31 cellular contexts compared by ENCODE assay signal in genomic region chr10:131239926-131240325, GRCh38.
"Had no signal": no experiment of that assay in that cellular context is flagged by ENCODE, and none has a peak within 500 bp of the region (broad histone marks: within the 10 kb centered on the region; RNA-seq: fewer than 3 reads in every experiment).

No MANE protein-coding gene starts in this region.

- DNase-seq: activated effector memory CD4-positive, alpha-beta T cell treated with anti-CD3 and anti-CD28 coated beads, Interleukin-2, amount 50 U/mL, for 16 hours; activated effector memory CD4-positive, alpha-beta T cell treated with Interleukin-2 at 50 U/mL for 16 hours; activated gamma-delta T cell; activated gamma-delta T cell treated with Interleukin-2 at 50 U/mL for 16 hours; activated naive CD4-positive, alpha-beta T cell; activated naive CD4-positive, alpha-beta T cell treated with anti-CD3 and anti-CD28 coated beads for 36 hours; activated naive CD4-positive, alpha-beta T cell treated with anti-CD3 and anti-CD28 coated beads, Interleukin-2, amount 10 ng/mL, durations not matched to agents 7 days and 5 days; activated naive CD4-positive, alpha-beta T cell treated with anti-CD3 and anti-CD28 coated beads, Interleukin-2, amount 50 U/mL, for 16 hours; activated naive CD4-positive, alpha-beta T cell treated with Interleukin-2 at 50 U/mL for 16 hours; activated naive CD8-positive, alpha-beta T cell treated with anti-CD3 and anti-CD28 coated beads for 36 hours; activated naive CD8-positive, alpha-beta T cell treated with anti-CD3 and anti-CD28 coated beads, Interleukin-2, amount 10 ng/mL, durations not matched to agents 7 days and 5 days; activated naive CD8-positive, alpha-beta T cell treated with anti-CD3 and anti-CD28 coated beads, Interleukin-2, amount 50 U/mL, for 24 hours; activated T-cell treated with anti-CD3 and anti-CD28 coated beads, Interleukin-2, amount 50 U/mL, for 1 hour; activated T-cell treated with anti-CD3 and anti-CD28 coated beads, Interleukin-2, amount 50 U/mL, for 24 hours; activated T-cell treated with anti-CD3 and anti-CD28 coated beads, Interleukin-2, amount 50 U/mL, for 4 hours; activated T-cell treated with anti-CD3 and anti-CD28 coated beads, Interleukin-2, amount 50 U/mL, for 48 hours; activated T-cell treated with anti-CD3 and anti-CD28 coated beads, Interleukin-2, amount 50 U/mL, for 72 hours; adrenal gland; amniotic stem cell; amygdala; anterior cingulate cortex; body of pancreas; brain microvascular endothelial cell; caudate nucleus; central memory CD4-positive, alpha-beta T cell; cerebellar nuclear complex had no signal

- H3K9me3 ChIP-seq: adrenal gland, ascending aorta, body of pancreas, breast epithelium had no signal

- H3K27ac ChIP-seq: adrenal gland, ascending aorta, body of pancreas, brain microvascular endothelial cell, breast epithelium, cardiac muscle cell had no signal

- ATAC-seq: activated naive CD4-positive, alpha-beta T cell treated with anti-CD3 and anti-CD28 coated beads, Interleukin-2, amount 50 U/mL, for 72 hours; activated naive CD8-positive, alpha-beta T cell treated with anti-CD3 and anti-CD28 coated beads, Interleukin-2, amount 50 U/mL, for 24 hours; activated T-cell treated with anti-CD3 and anti-CD28 coated beads, Interleukin-2, amount 50 U/mL, for 4 hours; activated T-cell treated with anti-CD3 and anti-CD28 coated beads, Interleukin-2, amount 50 U/mL, for 72 hours; activated T-helper 17 cell treated with anti-CD3 and anti-CD28 coated beads, Interleukin-2, amount 50 U/mL, for 72 hours; body of pancreas had no signal

- H3K4me3 ChIP-seq: adrenal gland, ascending aorta, body of pancreas, breast epithelium, cardiac muscle cell had no signal

- H3K36me3 ChIP-seq: adrenal gland, ascending aorta, brain microvascular endothelial cell, breast epithelium, cardiac muscle cell had no signal

- H3K27me3 ChIP-seq: adrenal gland, ascending aorta, body of pancreas, brain microvascular endothelial cell, cardiac muscle cell had no signal

- H3K4me1 ChIP-seq: adrenal gland, ascending aorta, body of pancreas, breast epithelium had no signal
